18 cellular contexts compared by ENCODE assay signal in genomic region chr11:73912045-73912444, GRCh38. TPM values are rescaled to one million over a fixed set of nuclear protein-coding genes. Genes with fewer than 3 reads are reported as not detected.
A peak's percentile ranks its signal among the peaks of the same experiment; 100 is the strongest.
DNase-seq lines count a peak whose midpoint lies in the region; ATAC-seq, FAIRE-seq and TF ChIP-seq lines count a peak whose summit lies in the region.
"Had no signal": no experiment of that assay in that cellular context is flagged by ENCODE, and none has a peak within 500 bp of the region (broad histone marks: within the 10 kb centered on the region; RNA-seq: fewer than 3 reads in every experiment).

No MANE protein-coding gene starts in this region.

- H3K36me3 Mint-ChIP-seq in CD4-positive, alpha-beta T cell (ENCODE audit: low read depth): peaks cover 83% of the 10 kb centered on the region
- H3K36me3 Mint-ChIP-seq in natural killer cell treated with Interleukin-12 subunit alpha and Interleukin-12 subunit beta and Interleukin-15 and Interleukin-18, amount 100 ng/mL, for 72 hours: peaks cover 19% of the 10 kb centered on the region

- no peaks in the 10 kb centered on the region for H3K4me1 Mint-ChIP-seq in CD4-positive, alpha-beta T cell (ENCODE audit: low read depth)
- H3K4me1 Mint-ChIP-seq in natural killer cell treated with Interleukin-12 subunit alpha and Interleukin-12 subunit beta and Interleukin-15 and Interleukin-18, amount 100 ng/mL, for 72 hours (ENCODE audit: low read depth in 2 of 2): no peaks in the 10 kb centered on the region
- H3K4me1 Mint-ChIP-seq: GM23338 had no signal

- H3K27me3 Mint-ChIP-seq in CD4-positive, alpha-beta T cell: no peaks in the 10 kb centered on the region
- H3K27me3 Mint-ChIP-seq in natural killer cell treated with Interleukin-12 subunit alpha and Interleukin-12 subunit beta and Interleukin-15 and Interleukin-18, amount 100 ng/mL, for 72 hours: no peaks in the 10 kb centered on the region

- no peaks in the 10 kb centered on the region for H4K20me1 ChIP-seq in hepatocyte (ENCODE audit: insufficient read depth, poor library complexity, severe bottlenecking)

- CTCF ChIA-PET in CD4-positive, alpha-beta T cell (lab: Charles Lee): no interaction called here

- FAIRE-seq in GM12892 (lab: Jason Lieb, UNC) (peak; percentile 17), small intestine (lab: Jason Lieb, UNC) (no peak)
- FAIRE-seq: G401.6, H54 had no signal

- TF ChIP-seq POLR2A in GM12892 (IDR thresholded peaks at IDR 0.05; ENCODE audit: low read depth, low read length) (no peak), tibial nerve (IDR thresholded peaks at IDR 0.05) (no peak)

- POLR2A ChIA-PET in CD4-positive, alpha-beta T cell (lab: Charles Lee): no interaction called here

- no peak overlapping the region for H3K27ac ChIP-seq in CD4-positive, alpha-beta T cell (ENCODE audit: low read depth, low read length)
- H3K27ac ChIP-seq in hepatocyte (peak overlapping the region; percentile 24), small intestine (ENCODE audit: low read depth in 1 of 2, low read length in 1 of 2) (peak overlapping the region; percentile 38 to 70), tibial nerve (no peak overlapping the region)

- 95% methylated on average over 2 of the region's 2 CpGs for WGBS in hepatocyte (ENCODE audit: low lambda C conversion rate, missing lambda C conversion rate)
- 54 to 80% (median 69%) methylated on average over 2 of the region's 2 CpGs for WGBS in small intestine, 3 donors
- 94 to 100% methylated on average over 2 of the region's 2 CpGs for WGBS in tibial nerve, 2 donors

- H3K9me3 ChIP-seq in CD4-positive, alpha-beta T cell (ENCODE audit: control insufficient read depth, low read length): no peaks in the 10 kb centered on the region
- H3K9me3 ChIP-seq in hepatocyte (ENCODE audit: low read depth) (no peaks in the 10 kb centered on the region), small intestine (ENCODE audit: control insufficient read depth, low read depth) (no peaks in the 10 kb centered on the region), tibial nerve (no peaks in the 10 kb centered on the region)
- H3K9me3 ChIP-seq: Caco-2, HAP-1 had no signal

- no peaks in the 10 kb centered on the region for H3K27me3 ChIP-seq in CD4-positive, alpha-beta T cell (ENCODE audit: control insufficient read depth, insufficient read depth, low read length)
- H3K27me3 ChIP-seq in hepatocyte (no peaks in the 10 kb centered on the region), small intestine (ENCODE audit: control insufficient read depth in 2 of 2, insufficient read depth in 2 of 2, low read length in 2 of 2) (no peaks in the 10 kb centered on the region), tibial nerve (no peaks in the 10 kb centered on the region)

- no peak overlapping the region for H3K4me2 ChIP-seq in hepatocyte
- H3K4me2 ChIP-seq: GM23338 had no signal

- H3K4me3 ChIP-seq in hepatocyte (no peak overlapping the region), small intestine (ENCODE audit: low read depth in 1 of 2, low read length in 2 of 2) (no peak overlapping the region), tibial nerve (no peak overlapping the region)
- H3K4me3 ChIP-seq: GM23338, HAP-1 had no signal

- intact Hi-C loops in CD4-positive, alpha-beta T cell (cut with DNase I, micrococcal nuclease): loop anchor here in 1 of 2 experiments (10.0 kb wide), 1 partner anchor 217 kb away; no protein-coding TSS in a partner anchor

- H3K27ac Mint-ChIP-seq in CD4-positive, alpha-beta T cell: peak overlapping the region; percentile 28
- no peak overlapping the region for H3K27ac Mint-ChIP-seq in natural killer cell treated with Interleukin-12 subunit alpha and Interleukin-12 subunit beta and Interleukin-15 and Interleukin-18, amount 100 ng/mL, for 72 hours
- H3K27ac Mint-ChIP-seq: CD8-positive, alpha-beta T cell; GM23338; HFFc6 had no signal

- TF ChIP-seq EP300 in tibial nerve (IDR thresholded peaks at IDR 0.05): no peak

- no peak overlapping the region for H3K4me3 Mint-ChIP-seq in CD4-positive, alpha-beta T cell
- H3K4me3 Mint-ChIP-seq in natural killer cell treated with Interleukin-12 subunit alpha and Interleukin-12 subunit beta and Interleukin-15 and Interleukin-18, amount 100 ng/mL, for 72 hours: no peak overlapping the region
- H3K4me3 Mint-ChIP-seq: CD8-positive, alpha-beta T cell; GM23338; HFFc6 had no signal

- no peaks in the 10 kb centered on the region for H3K9me3 Mint-ChIP-seq in CD4-positive, alpha-beta T cell
- no peaks in the 10 kb centered on the region for H3K9me3 Mint-ChIP-seq in natural killer cell treated with Interleukin-12 subunit alpha and Interleukin-12 subunit beta and Interleukin-15 and Interleukin-18, amount 100 ng/mL, for 72 hours
- H3K9me3 Mint-ChIP-seq: CD8-positive, alpha-beta T cell; GM23338; HFFc6 had no signal

- ATAC-seq in CD4-positive, alpha-beta T cell (ENCODE audit: poor library complexity): no peak
- ATAC-seq in natural killer cell treated with Interleukin-12 subunit alpha and Interleukin-12 subunit beta and Interleukin-15 and Interleukin-18, amount 100 ng/mL, for 72 hours: no peak
- ATAC-seq: CD8-positive, alpha-beta T cell; GM23338 had no signal

- DNase-seq in CD4-positive, alpha-beta T cell: no peak
- DNase-seq in GM12892 (ENCODE audit: insufficient read length): no peak
- no peak for DNase-seq in hepatocyte (ENCODE audit: low spot score)
- DNase-seq in small intestine: peak; percentile 74
- DNase-seq in tibial nerve (ENCODE audit: low spot score in 2 of 2): no peak
- DNase-seq in natural killer cell treated with Interleukin-12 subunit alpha and Interleukin-12 subunit beta and Interleukin-15 and Interleukin-18, amount 100 ng/mL, for 72 hours (ENCODE audit: low spot score): no peak
- DNase-seq in SHP77 treated with DMSO at 0.1 percent for 48 hours (lab: John Stamatoyannopoulos, UW): no peak
- DNase-seq: C1 segment of cervical spinal cord; Caco-2; CD8-positive, alpha-beta T cell; DMS153; DND-41; HFFc6 had no signal

- H3K36me3 ChIP-seq in hepatocyte (replicated peaks; ENCODE audit: insufficient read depth, low read depth) (no peaks in the 10 kb centered on the region), small intestine (ENCODE audit: control insufficient read depth in 2 of 2, insufficient read depth in 2 of 2, low read length in 2 of 2) (peaks cover 4 to 10% of the 10 kb centered on the region in 2 donors), tibial nerve (peaks cover 0 to 92% (median 15%) of the 10 kb centered on the region in 3 donors)

- TF ChIP-seq CTCF in CD4-positive, alpha-beta T cell (IDR thresholded peaks at IDR 0.05): no peak
- no peak for TF ChIP-seq CTCF in hepatocyte (IDR thresholded peaks at IDR 0.05; ENCODE audit: poor library complexity)
- TF ChIP-seq CTCF in tibial nerve (IDR thresholded peaks at IDR 0.05): no peak

- H3K79me2 ChIP-seq in hepatocyte: no peaks in the 10 kb centered on the region

- no peaks in the 10 kb centered on the region for H3K9me2 ChIP-seq in hepatocyte (replicated peaks; ENCODE audit: insufficient read depth)

- H2AFZ ChIP-seq in hepatocyte: no peak overlapping the region
- H2AFZ ChIP-seq: GM23338 had no signal

- H3K4me1 ChIP-seq in hepatocyte (ENCODE audit: insufficient read depth) (no peaks in the 10 kb centered on the region), small intestine (ENCODE audit: control insufficient read depth in 2 of 2, insufficient read depth in 1 of 2, low read depth in 1 of 2, low read length in 1 of 2) (no peaks in the 10 kb centered on the region), tibial nerve (no peaks in the 10 kb centered on the region)
- H3K4me1 ChIP-seq: Caco-2, HAP-1 had no signal

RNA-seq across cellular contexts. Expression of gene PAAF1, which starts 35.2 kb away (rescaled TPM):
- 1 to 10 TPM; 6.2 to 7.6 TPM for total RNA-seq in CD4-positive, alpha-beta T cell
- 30.3 TPM for polyA plus RNA-seq in GM12892 (2012; ENCODE audit: missing spikeins)
- 10.5 and 16.0 TPM in 2 replicates for total RNA-seq in hepatocyte
- polyA plus RNA-seq in hepatocyte: 31.0 TPM in 2 replicates
- 10 to 100 TPM in 2 of 3 donors, 1 to 10 TPM in 1; 9.2 to 14.1 (median 13.2) TPM for polyA plus RNA-seq in small intestine
- 10 to 100 TPM; 24.9 to 39.1 (median 32.7) TPM for total RNA-seq in tibial nerve
- total RNA-seq in natural killer cell treated with Interleukin-12 subunit alpha and Interleukin-12 subunit beta and Interleukin-15 and Interleukin-18, amount 100 ng/mL, for 72 hours: 10 to 100 TPM; 22.5 to 26.3 TPM

RNA-seq across cellular contexts. Expression of gene COA4, which starts 35.4 kb away (rescaled TPM):
- 10 to 100 TPM; 20.7 to 23.9 TPM for total RNA-seq in CD4-positive, alpha-beta T cell
- 93.9 TPM for polyA plus RNA-seq in GM12892 (2012; ENCODE audit: missing spikeins)
- total RNA-seq in hepatocyte: 89.3 and 99.4 TPM in 2 replicates
- polyA plus RNA-seq in hepatocyte: 103 and 125 TPM in 2 replicates
- 100 to 1,000 TPM; 115 to 131 (median 123) TPM for polyA plus RNA-seq in small intestine
- total RNA-seq in tibial nerve: 100 to 1,000 TPM in 1 of 4 donors, 10 to 100 TPM in 3; 63.2 to 100 (median 69.2) TPM
- 100 to 1,000 TPM in 1 of 2 donors, 10 to 100 TPM in 1; 77.2 to 101 TPM for total RNA-seq in natural killer cell treated with Interleukin-12 subunit alpha and Interleukin-12 subunit beta and Interleukin-15 and Interleukin-18, amount 100 ng/mL, for 72 hours

RNA-seq across cellular contexts. Expression of gene DNAJB13, which starts 38.8 kb away (rescaled TPM):
- not detected for total RNA-seq in CD4-positive, alpha-beta T cell
- 0.28 TPM for polyA plus RNA-seq in GM12892 (2012; ENCODE audit: missing spikeins)
- 0.70 TPM in 1 of 2 replicates, not detected in the other for total RNA-seq in hepatocyte
- 0.18 TPM in 1 of 2 replicates, not detected in the other for polyA plus RNA-seq in hepatocyte
- polyA plus RNA-seq in small intestine: 1 to 10 TPM in 1 of 3 donors, under 1 TPM in 2; 0.03 to 4.5 (median 0.54) TPM
- total RNA-seq in tibial nerve: 1 to 10 TPM in 1 of 4 donors, not detected in 3; 1.2 TPM
- under 1 TPM in 1 of 2 donors, not detected in 1; 0.47 TPM for total RNA-seq in natural killer cell treated with Interleukin-12 subunit alpha and Interleukin-12 subunit beta and Interleukin-15 and Interleukin-18, amount 100 ng/mL, for 72 hours
- total RNA-seq: A172; CD8-positive, alpha-beta T cell had no signal

Comparison
In these comparisons a context has a peak if more than half of its experiments do, and no peak if none do; other contexts are left out.
1. H3K27ac ChIP-seq: peak in hepatocyte (single experiment) and small intestine (2 of 2); none in CD4-positive, alpha-beta T cell (single experiment) and tibial nerve (0 of 4).